In the genomic region with DNA sequence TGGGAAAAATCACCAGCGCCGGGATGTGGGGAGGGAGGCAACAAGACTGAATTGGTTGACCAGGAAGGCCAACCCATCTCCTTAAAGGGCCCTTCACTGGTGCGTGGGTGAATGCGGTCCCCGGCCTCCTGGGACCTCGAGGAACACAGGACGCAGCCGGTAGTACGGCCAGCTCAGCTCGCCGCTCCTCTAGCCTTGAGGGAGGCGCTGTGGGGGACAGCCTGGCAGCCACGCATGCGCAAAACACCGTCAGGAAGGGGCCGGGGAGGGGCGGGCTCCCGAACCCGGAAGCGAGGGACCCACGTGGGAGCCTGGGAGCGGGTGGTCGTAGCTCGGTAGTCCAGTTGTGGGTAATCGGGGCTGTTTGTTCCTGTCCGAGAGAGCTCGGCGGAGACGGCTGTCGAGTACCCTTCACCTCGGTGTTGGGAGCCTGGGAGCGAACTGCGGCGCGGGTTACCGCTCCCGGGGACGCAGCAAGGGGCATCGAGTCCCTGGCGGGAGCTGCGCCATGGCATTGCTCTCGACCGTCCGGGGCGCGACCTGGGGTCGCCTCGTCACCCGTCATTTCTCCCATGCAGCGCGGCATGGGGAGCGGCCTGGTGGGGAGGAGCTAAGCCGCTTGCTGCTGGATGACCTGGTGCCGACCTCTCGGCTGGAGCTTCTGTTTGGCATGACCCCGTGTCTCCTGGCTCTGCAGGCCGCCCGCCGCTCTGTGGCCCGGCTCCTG, we compare ENCODE assay signal across 1 cellular context.
TF ChIP-seq lines count a peak whose summit lies in the region.

Gene MRM1, plus strand, starts transcription at position 281 of the 727 bp plus-strand sequence. Its CDS starts 228 bp downstream, at position 509.

TF ChIP-seq in K562, 482 proteins besides CTCF, POLR2A, EP300 and RAD21 (continued from another document):
- TF ChIP-seq RB1 (IDR thresholded peaks at IDR 0.05; ENCODE audit: low read depth), result peak; percentile 27; the same call in 1 of the 2 replicates
- 0 out of 4 replicates have a peak, but pooled peaks of 1 of the 2 experiments have one; percentile 46 for TF ChIP-seq NONO (IDR thresholded peaks at IDR 0.05; ENCODE audit: low read depth in 2 of 2, low read length in 1 of 2)
- TF ChIP-seq, protein P1, sequence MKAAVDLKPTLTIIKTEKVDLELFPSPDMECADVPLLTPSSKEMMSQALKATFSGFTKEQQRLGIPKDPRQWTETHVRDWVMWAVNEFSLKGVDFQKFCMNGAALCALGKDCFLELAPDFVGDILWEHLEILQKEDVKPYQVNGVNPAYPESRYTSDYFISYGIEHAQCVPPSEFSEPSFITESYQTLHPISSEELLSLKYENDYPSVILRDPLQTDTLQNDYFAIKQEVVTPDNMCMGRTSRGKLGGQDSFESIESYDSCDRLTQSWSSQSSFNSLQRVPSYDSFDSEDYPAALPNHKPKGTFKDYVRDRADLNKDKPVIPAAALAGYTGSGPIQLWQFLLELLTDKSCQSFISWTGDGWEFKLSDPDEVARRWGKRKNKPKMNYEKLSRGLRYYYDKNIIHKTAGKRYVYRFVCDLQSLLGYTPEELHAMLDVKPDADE (conservative IDR thresholded peaks at IDR 0.05; ENCODE audit: control insufficient read depth, low read depth, low read length), result peak; percentile 83
- TF ChIP-seq ILF3 (IDR thresholded peaks at IDR 0.05; ENCODE audit: borderline replicate concordance), result no peak
- no peak for TF ChIP-seq SMAD3 (CRISPR knock-in tag; conservative IDR thresholded peaks at IDR 0.05)
- peak; percentile 86 for TF ChIP-seq EGR1 (conservative IDR thresholded peaks at IDR 0.05)
- TF ChIP-seq ETV6 (IDR thresholded peaks at IDR 0.05; ENCODE audit: borderline replicate concordance in 1 of 2, low read depth in 2 of 2, low read length in 1 of 2), result peak in 1 of 2 experiments; percentile 24; a peak in 1 of 4 replicates
- no peak for TF ChIP-seq ETV6 (CRISPR knock-in tag; IDR thresholded peaks at IDR 0.05; ENCODE audit: borderline replicate concordance)
- TF ChIP-seq ZNF280A (IDR thresholded peaks at IDR 0.05; ENCODE audit: low read depth, partially characterized antibody), result no peak
- no peak for TF ChIP-seq SAFB (IDR thresholded peaks at IDR 0.05; ENCODE audit: borderline replicate concordance, low read depth, low read length)
- TF ChIP-seq TAF15 (IDR thresholded peaks at IDR 0.05; ENCODE audit: low read depth, low read length), result peak; percentile 32; the same call in 1 of the 2 replicates
- TF ChIP-seq ZNF175 (CRISPR knock-in tag; IDR thresholded peaks at IDR 0.05; ENCODE audit: low read depth), result no peak
- no peak for TF ChIP-seq SMARCB1 (IDR thresholded peaks at IDR 0.05; ENCODE audit: insufficient read length, low read depth)
- no peak for TF ChIP-seq ZNF584 (CRISPR knock-in tag; IDR thresholded peaks at IDR 0.05; ENCODE audit: low read depth)
- no peak for TF ChIP-seq SREBF2 (CRISPR knock-in tag; IDR thresholded peaks at IDR 0.05)
- TF ChIP-seq HMG20A (CRISPR knock-in tag; conservative IDR thresholded peaks at IDR 0.05), result no peak
- TF ChIP-seq MEIS2 (IDR thresholded peaks at IDR 0.05; ENCODE audit: partially characterized antibody), result peak; percentile 66
- TF ChIP-seq, protein P2, sequence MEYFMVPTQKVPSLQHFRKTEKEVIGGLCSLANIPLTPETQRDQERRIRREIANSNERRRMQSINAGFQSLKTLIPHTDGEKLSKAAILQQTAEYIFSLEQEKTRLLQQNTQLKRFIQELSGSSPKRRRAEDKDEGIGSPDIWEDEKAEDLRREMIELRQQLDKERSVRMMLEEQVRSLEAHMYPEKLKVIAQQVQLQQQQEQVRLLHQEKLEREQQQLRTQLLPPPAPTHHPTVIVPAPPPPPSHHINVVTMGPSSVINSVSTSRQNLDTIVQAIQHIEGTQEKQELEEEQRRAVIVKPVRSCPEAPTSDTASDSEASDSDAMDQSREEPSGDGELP (CRISPR knock-in tag; IDR thresholded peaks at IDR 0.05; ENCODE audit: borderline replicate concordance), result peak; percentile 47; the same call in 1 of the 2 replicates
- TF ChIP-seq RHOXF2B (CRISPR knock-in tag; conservative IDR thresholded peaks at IDR 0.05), result 0 out of 2 replicates have a peak, but pooled peaks have one; percentile 22
- no peak for TF ChIP-seq ZNF311 (CRISPR knock-in tag; IDR thresholded peaks at IDR 0.05)
- no peak for TF ChIP-seq ZC3H4 (CRISPR knock-in tag; IDR thresholded peaks at IDR 0.05; ENCODE audit: borderline replicate concordance)
- peak; percentile 98 for TF ChIP-seq SAP30 (IDR thresholded peaks at IDR 0.05; ENCODE audit: borderline replicate concordance, insufficient read depth, low read depth, low read length, poor library complexity, severe bottlenecking)
- TF ChIP-seq POLR2AphosphoS2 (IDR thresholded peaks at IDR 0.05; ENCODE audit: low read length), result peak; percentile 95; the same call in 1 of the 2 replicates
- 0 out of 2 replicates have a peak, but pooled peaks have one; percentile 34 for TF ChIP-seq ZNF24 (IDR thresholded peaks at IDR 0.05)
- TF ChIP-seq POLR2AphosphoS5 (IDR thresholded peaks at IDR 0.05; ENCODE audit: control insufficient read depth, insufficient read depth, low read depth, low read length), result peak; percentile 80
- TF ChIP-seq NFATC3 (IDR thresholded peaks at IDR 0.05), result no peak
- no peak for TF ChIP-seq ZFP36 (IDR thresholded peaks at IDR 0.05; ENCODE audit: low read depth, low read length, partially characterized antibody)
- no peak for TF ChIP-seq TSHZ1 (CRISPR knock-in tag; IDR thresholded peaks at IDR 0.05)
- peak; percentile 90 for TF ChIP-seq RBFOX2 (IDR thresholded peaks at IDR 0.05; ENCODE audit: low read depth, low read length)
- no peak for TF ChIP-seq SMARCC2 (IDR thresholded peaks at IDR 0.05; ENCODE audit: low read depth)
- no peak for TF ChIP-seq COPS2 (conservative IDR thresholded peaks at IDR 0.05)
- 0 out of 4 replicates have a peak, but pooled peaks of 1 of the 2 experiments have one; percentile 51 for TF ChIP-seq KDM4B (IDR thresholded peaks at IDR 0.05; ENCODE audit: borderline replicate concordance in 2 of 2, low read depth in 1 of 2)
- 0 out of 2 replicates have a peak, but pooled peaks have one; percentile 60 for TF ChIP-seq HNRNPL (IDR thresholded peaks at IDR 0.05; ENCODE audit: low read depth, low read length)
- peak; percentile 49; the same call in 1 of the 2 replicates for TF ChIP-seq ZNF263 (CRISPR knock-in tag; IDR thresholded peaks at IDR 0.05; ENCODE audit: borderline replicate concordance)
- peak; percentile 80; the same call in 1 of the 2 replicates for TF ChIP-seq GABPB1 (CRISPR knock-in tag; IDR thresholded peaks at IDR 0.05)
- peak; percentile 63; the same call in 1 of the 2 replicates for TF ChIP-seq JUN (IDR thresholded peaks at IDR 0.05; ENCODE audit: borderline replicate concordance, low read depth, low read length)
- peak; percentile 16; the same call in 1 of the 2 replicates for TF ChIP-seq JUN (CRISPR knock-in tag; IDR thresholded peaks at IDR 0.05; ENCODE audit: borderline replicate concordance)
- TF ChIP-seq ZNF277 (CRISPR knock-in tag; IDR thresholded peaks at IDR 0.05; ENCODE audit: borderline replicate concordance), result no peak
- 0 out of 4 replicates have a peak, but pooled peaks of 1 of the 2 experiments have one; percentile 24 for TF ChIP-seq SRF (CRISPR knock-in tag; IDR thresholded peaks at IDR 0.05)
- TF ChIP-seq CREBBP (IDR thresholded peaks at IDR 0.05; ENCODE audit: low read depth, low read length), result no peak
- peak; percentile 64; the same call in 1 of the 2 replicates for TF ChIP-seq POLR2H (tag; IDR thresholded peaks at IDR 0.05; ENCODE audit: low read depth)
- peak; percentile 42; the same call in 1 of the 2 replicates for TF ChIP-seq CTBP1 (IDR thresholded peaks at IDR 0.05; ENCODE audit: borderline replicate concordance)
